In the genomic region with DNA sequence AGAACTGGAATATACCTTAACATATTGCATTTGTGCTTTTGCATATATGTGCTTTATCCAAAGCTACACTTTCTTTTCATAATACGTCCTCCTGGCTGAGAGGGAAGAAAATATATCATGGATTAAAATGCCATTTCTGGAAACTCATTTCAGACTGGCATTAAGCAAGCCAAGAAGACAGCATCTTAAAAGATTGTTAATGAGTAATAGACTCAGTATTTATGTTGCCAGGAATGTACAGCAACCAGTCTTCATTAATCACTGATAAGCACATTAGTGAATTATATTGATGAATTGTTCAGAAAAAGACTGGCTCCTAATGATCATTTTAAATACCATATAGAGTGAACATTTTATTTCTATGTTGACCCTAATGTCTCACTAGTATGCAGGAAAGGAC, we compare ENCODE assay signal across 17 cellular contexts.
DNase-seq lines count a peak whose midpoint lies in the region; ATAC-seq, FAIRE-seq and TF ChIP-seq lines count a peak whose summit lies in the region.
"Had no signal": no experiment of that assay in that cellular context is flagged by ENCODE, and none has a peak within 500 bp of the region (broad histone marks: within the 10 kb centered on the region; RNA-seq: fewer than 3 reads in every experiment).

No MANE protein-coding gene starts in this region.

- no peak for TF ChIP-seq CTCF in bronchial epithelial cell (IDR thresholded peaks at IDR 0.05; ENCODE audit: insufficient read depth, low read length, severe bottlenecking)
- no peak for TF ChIP-seq CTCF in progenitor cell of endocrine pancreas (IDR thresholded peaks at IDR 0.05; ENCODE audit: unreplicated experiment)

- peaks cover 19% of the 10 kb centered on the region for H3K4me1 Mint-ChIP-seq in progenitor cell of endocrine pancreas (ENCODE audit: low read depth)
- H3K4me1 Mint-ChIP-seq: B cell had no signal

- H3K9me3 Mint-ChIP-seq in progenitor cell of endocrine pancreas (ENCODE audit: low read depth), result peaks cover 11% of the 10 kb centered on the region
- H3K9me3 Mint-ChIP-seq: CD4-positive, alpha-beta T cell had no signal

- ATAC-seq in HG03565 (IDR thresholded peaks at IDR 0.05; ENCODE audit: unreplicated experiment), result no peak

- no peaks in the 10 kb centered on the region for H3K27me3 ChIP-seq in bronchial epithelial cell (ENCODE audit: control insufficient read depth, insufficient read depth, low read length)

- H3K4me3 Mint-ChIP-seq in progenitor cell of endocrine pancreas (ENCODE audit: low read depth), result peak overlapping the region; percentile 28
- H3K4me3 Mint-ChIP-seq: B cell; CD4-positive, alpha-beta T cell had no signal

- H3K27ac Mint-ChIP-seq in progenitor cell of endocrine pancreas, result peak overlapping the region; percentile 22
- H3K27ac Mint-ChIP-seq: B cell; CD4-positive, alpha-beta T cell had no signal

- FAIRE-seq in bronchial epithelial cell (lab: Jason Lieb, UNC) (no peak), frontal cortex (lab: Jason Lieb, UNC) (no peak)
- FAIRE-seq: A204.1, G401.6, GM12891, H1 had no signal

- H3K27me3 Mint-ChIP-seq in progenitor cell of endocrine pancreas, result no peaks in the 10 kb centered on the region
- H3K27me3 Mint-ChIP-seq: CD4-positive, alpha-beta T cell had no signal

- H3K36me3 ChIP-seq in bronchial epithelial cell (ENCODE audit: control insufficient read depth, insufficient read depth, low read length), result no peaks in the 10 kb centered on the region
- H3K36me3 ChIP-seq: HAP-1 had no signal

- peaks cover 1% of the 10 kb centered on the region for H3K36me3 Mint-ChIP-seq in progenitor cell of endocrine pancreas (ENCODE audit: insufficient read depth)

- H3K4me3 ChIP-seq in bronchial epithelial cell (ENCODE audit: low read depth, low read length), result no peak overlapping the region
- H3K4me3 ChIP-seq: HAP-1 had no signal

- peak; percentile 14 for DNase-seq in NCI-H226
- peak; percentile 19 for DNase-seq in bronchial epithelial cell (ENCODE audit: low read depth)
- no peak for DNase-seq in progenitor cell of endocrine pancreas (ENCODE audit: low spot score, unreplicated experiment)
- DNase-seq in frontal cortex (ENCODE audit: low spot score in 2 of 2), result no peak
- no peak for DNase-seq in activated T-cell treated with anti-CD3 and anti-CD28 coated beads, Interleukin-2, amount 50 U/mL, for 1 hour
- DNase-seq in activated T-cell treated with anti-CD3 and anti-CD28 coated beads for 4 hours, result no peak
- DNase-seq: C1 segment of cervical spinal cord; CD4-positive, alpha-beta T cell; DMS79; EL had no signal

Comparison
In these comparisons a context has a peak if more than half of its experiments do, and no peak if none do; other contexts are left out.
1. DNase-seq: peak in NCI-H226 (single experiment) and bronchial epithelial cell (single experiment); none in progenitor cell of endocrine pancreas (single experiment), frontal cortex (0 of 2), activated T-cell treated with anti-CD3 and anti-CD28 coated beads, Interleukin-2, amount 50 U/mL, for 1 hour (single experiment) and activated T-cell treated with anti-CD3 and anti-CD28 coated beads for 4 hours (single experiment).